11 cellular contexts compared by ENCODE assay signal in the genomic region with DNA sequence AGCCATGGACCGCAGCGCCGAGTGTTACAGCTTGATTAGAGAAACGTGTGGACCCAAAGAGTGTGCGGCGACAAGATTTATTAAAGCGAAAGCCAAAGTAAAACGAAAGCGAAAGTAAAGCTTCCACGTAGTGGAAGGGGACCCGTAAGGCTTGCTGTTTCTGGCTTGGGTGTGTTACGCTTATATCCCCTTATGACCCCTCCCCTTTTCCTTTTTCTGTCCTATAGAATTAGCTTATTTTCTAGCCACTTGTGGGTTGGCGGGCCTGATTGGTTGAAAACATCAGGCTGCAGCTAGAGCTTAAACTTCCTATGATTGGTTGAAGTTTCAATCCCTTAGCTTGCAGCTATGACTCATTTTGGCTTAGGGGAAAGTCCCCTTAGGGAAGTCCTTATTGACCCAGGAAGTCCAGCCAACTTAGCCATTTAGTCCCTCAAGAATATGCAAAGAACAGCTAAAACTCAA.
DNase-seq lines count a peak whose midpoint lies in the region; ATAC-seq and TF ChIP-seq lines count a peak whose summit lies in the region.
"Had no signal": no experiment of that assay in that cellular context is flagged by ENCODE, and none has a peak within 500 bp of the region (broad histone marks: within the 10 kb centered on the region; RNA-seq: fewer than 3 reads in every experiment).

No MANE protein-coding gene starts in this region.

- no peaks in the 10 kb centered on the region for H3K36me3 Mint-ChIP-seq in naive thymus-derived CD4-positive, alpha-beta T cell
- H3K36me3 Mint-ChIP-seq: activated naive CD4-positive, alpha-beta T cell treated with anti-CD3 and anti-CD28 coated beads, Interleukin-2, amount 50 U/mL, for 72 hours had no signal

- H3K4me1 Mint-ChIP-seq in naive thymus-derived CD4-positive, alpha-beta T cell = peaks cover 0 to 24% (median 6%) of the 10 kb centered on the region in 7 donors

- CTCF ChIA-PET in naive thymus-derived CD4-positive, alpha-beta T cell (lab: Charles Lee) = no interaction called here

- DNase-seq in DMS79 treated with DMSO at 0.1 percent for 48 hours (lab: John Stamatoyannopoulos, UW) (peak; percentile 89), NCI-H1105 treated with DMSO at 0.1 percent for 48 hours (lab: John Stamatoyannopoulos, UW) (peak; percentile 42), OCI-M1 (lab: John Stamatoyannopoulos, UW) (peak; percentile 95), uterus (no peak), dedifferentiated amniotic fluid mesenchymal stem cell (ENCODE audit: extremely low spot score) (no peak)
- no peak for DNase-seq in naive thymus-derived CD4-positive, alpha-beta T cell
- no peak for DNase-seq in stimulated activated CD8-positive, alpha-beta memory T cell treated with anti-CD3 and anti-CD28 coated beads, Interleukin-4, amount 100 ng/mL, for 48 hours
- DNase-seq: T-helper 1 cell had no signal

- no peak overlapping the region for H3K4me3 ChIP-seq in naive thymus-derived CD4-positive, alpha-beta T cell (ENCODE audit: low read length)
- H3K4me3 ChIP-seq in uterus = no peak overlapping the region

- no peaks in the 10 kb centered on the region for H3K27me3 Mint-ChIP-seq in naive thymus-derived CD4-positive, alpha-beta T cell

- H3K27ac Mint-ChIP-seq in naive thymus-derived CD4-positive, alpha-beta T cell = peak overlapping the region in 2 of 9 donors; percentile 57 to 87
- H3K27ac Mint-ChIP-seq: activated naive CD4-positive, alpha-beta T cell treated with anti-CD3 and anti-CD28 coated beads, Interleukin-2, amount 50 U/mL, for 72 hours had no signal

- no peak for TF ChIP-seq POLR2A in uterus (IDR thresholded peaks at IDR 0.05)

- H3K9me3 Mint-ChIP-seq in naive thymus-derived CD4-positive, alpha-beta T cell = peaks cover 0 to 6% (median 2%) of the 10 kb centered on the region in 11 donors

- no peak overlapping the region for H3K27ac ChIP-seq in naive thymus-derived CD4-positive, alpha-beta T cell (ENCODE audit: low read depth, low read length)
- H3K27ac ChIP-seq in uterus = no peak overlapping the region

- ATAC-seq in naive thymus-derived CD4-positive, alpha-beta T cell = no peak
- no peak for ATAC-seq in HG02763 (IDR thresholded peaks at IDR 0.05; ENCODE audit: unreplicated experiment)
- ATAC-seq: activated naive CD4-positive, alpha-beta T cell treated with anti-CD3 and anti-CD28 coated beads, Interleukin-2, amount 50 U/mL, for 72 hours; esophagus mucosa had no signal

- POLR2A ChIA-PET in naive thymus-derived CD4-positive, alpha-beta T cell (lab: Charles Lee) = no interaction called here

- intact Hi-C loops in naive thymus-derived CD4-positive, alpha-beta T cell (cut with micrococcal nuclease) = no loop called here
- intact Hi-C loops in uterus (cut with DNase I; ENCODE audit: low total_unique reads) = no loop called here

- peak overlapping the region in 8 of 10 donors; percentile 49 to 79 (median 63) for H3K4me3 Mint-ChIP-seq in naive thymus-derived CD4-positive, alpha-beta T cell

- no peak for TF ChIP-seq CTCF in uterus (IDR thresholded peaks at IDR 0.05)

- no peaks in the 10 kb centered on the region for H3K9me3 ChIP-seq in naive thymus-derived CD4-positive, alpha-beta T cell (ENCODE audit: control insufficient read depth in 2 of 3, low read length in 3 of 3)
- no peaks in the 10 kb centered on the region for H3K9me3 ChIP-seq in uterus

- H3K36me3 ChIP-seq in naive thymus-derived CD4-positive, alpha-beta T cell (ENCODE audit: control insufficient read depth in 2 of 3, insufficient read depth in 3 of 3, low read length in 3 of 3) = no peaks in the 10 kb centered on the region
- no peaks in the 10 kb centered on the region for H3K36me3 ChIP-seq in uterus

- H3K27me3 ChIP-seq in naive thymus-derived CD4-positive, alpha-beta T cell (ENCODE audit: control insufficient read depth in 2 of 2, insufficient read depth in 2 of 2, low read length in 2 of 2) = no peaks in the 10 kb centered on the region
- H3K27me3 ChIP-seq in uterus = no peaks in the 10 kb centered on the region

- no peaks in the 10 kb centered on the region for H3K4me1 ChIP-seq in naive thymus-derived CD4-positive, alpha-beta T cell (ENCODE audit: control insufficient read depth in 2 of 2, insufficient read depth in 2 of 2, low read length in 2 of 2)
- no peaks in the 10 kb centered on the region for H3K4me1 ChIP-seq in uterus

Comparison
In these comparisons a context has a peak if more than half of its experiments do, and no peak if none do; other contexts are left out.
1. DNase-seq: peak in DMS79 treated with DMSO at 0.1 percent for 48 hours (single experiment), NCI-H1105 treated with DMSO at 0.1 percent for 48 hours (single experiment) and OCI-M1 (single experiment); none in naive thymus-derived CD4-positive, alpha-beta T cell (0 of 9), uterus (0 of 2), dedifferentiated amniotic fluid mesenchymal stem cell (single experiment) and stimulated activated CD8-positive, alpha-beta memory T cell treated with anti-CD3 and anti-CD28 coated beads, Interleukin-4, amount 100 ng/mL, for 48 hours (single experiment).